In genomic region chr15:72231066-72231846, GRCh38 we compare ENCODE assay signal across 8 cellular contexts. TPM values are rescaled to one million over a fixed set of nuclear protein-coding genes. Genes with fewer than 3 reads are reported as not detected.
DNase-seq lines count a peak whose midpoint lies in the region; ATAC-seq, FAIRE-seq and TF ChIP-seq lines count a peak whose summit lies in the region.

Gene PKM (minus strand): TSS chr15:72231190. CDS start chr15:72219097, 12,093 bp downstream.

- peaks cover 31% of the 10 kb centered on the region for H3K36me3 Mint-ChIP-seq in T-helper 2 cell treated with Interferon-gamma antibody and Interleukin-4, amounts not matched to agents 5 μg/mL and 100 μg/mL, for 36 hours (ENCODE audit: low read depth)

- H3K4me1 Mint-ChIP-seq in T-helper 2 cell treated with Interferon-gamma antibody and Interleukin-4, amounts not matched to agents 5 μg/mL and 100 μg/mL, for 36 hours (ENCODE audit: low read depth) = peaks cover 44% of the 10 kb centered on the region

- H3K9me3 Mint-ChIP-seq in T-helper 2 cell treated with Interferon-gamma antibody and Interleukin-4, amounts not matched to agents 5 μg/mL and 100 μg/mL, for 36 hours = no peaks in the 10 kb centered on the region

- peak within 1 kb of the TSS; percentile 99 for H3K4me3 Mint-ChIP-seq in T-helper 2 cell treated with Interferon-gamma antibody and Interleukin-4, amounts not matched to agents 5 μg/mL and 100 μg/mL, for 36 hours

- DNase-seq in NCI-H2029 (lab: John Stamatoyannopoulos, UW) (peak; percentile 82), ascending aorta (ENCODE audit: low spot score in 2 of 2) (peak; percentile 88 to 98), right cardiac atrium (peak; percentile 97 to 99 (median 98)), pulmonary artery endothelial cell (ENCODE audit: low read depth, low spot score) (peak; percentile 77), urothelium cell line (ENCODE audit: low spot score) (peak; percentile 95)
- DNase-seq in T-helper 2 cell treated with Interferon-gamma antibody and Interleukin-4, amounts not matched to agents 5 μg/mL and 100 μg/mL, for 36 hours (ENCODE audit: low spot score) = peak; percentile 99

- H3K9me3 ChIP-seq in ascending aorta (no peaks in the 10 kb centered on the region), right cardiac atrium (ENCODE audit: control insufficient read depth, low read length) (no peaks in the 10 kb centered on the region)

- no peaks in the 10 kb centered on the region for H3K27me3 Mint-ChIP-seq in T-helper 2 cell treated with Interferon-gamma antibody and Interleukin-4, amounts not matched to agents 5 μg/mL and 100 μg/mL, for 36 hours (ENCODE audit: low read depth)

- under 1% methylated on average over 70 of the region's 70 CpGs for WGBS in right cardiac atrium

- intact Hi-C loops in ascending aorta (cut with DNase I) (loop anchor here (1.0 to 10.0 kb wide), 5 partner anchors 32 to 1856 kb away; partner anchors contain the start of gene PARP6), right cardiac atrium (cut with DNase I) (loop anchor here in 1 of 4 donors (5.0 kb wide), 1 partner anchor 41 kb away; the partner anchor contains the start of gene PARP6)

- H3K27me3 ChIP-seq in ascending aorta (no peaks in the 10 kb centered on the region), right cardiac atrium (ENCODE audit: control insufficient read depth, insufficient read depth) (no peaks in the 10 kb centered on the region)

- no peaks in the 10 kb centered on the region for H3K36me3 ChIP-seq in ascending aorta

- peak within 1 kb of the TSS; percentile 99 to 100 for H3K27ac ChIP-seq in ascending aorta
- H3K27ac ChIP-seq in right cardiac atrium (ENCODE audit: low read length) = peak within 1 kb of the TSS; percentile 96

- ATAC-seq in GM18498 (IDR thresholded peaks at IDR 0.05; ENCODE audit: unreplicated experiment) = peak; percentile 59
- peak; percentile 44 for ATAC-seq in HG02943 (IDR thresholded peaks at IDR 0.05; ENCODE audit: low read depth, unreplicated experiment)
- ATAC-seq in right cardiac atrium = peak; percentile 93

- H3K4me1 ChIP-seq in ascending aorta = peaks cover 5 to 39% of the 10 kb centered on the region in 2 donors
- peaks cover 10% of the 10 kb centered on the region for H3K4me1 ChIP-seq in right cardiac atrium (ENCODE audit: control insufficient read depth, insufficient read depth, low read length)

- no peak for TF ChIP-seq CTCF in ascending aorta (IDR thresholded peaks at IDR 0.05)

- peak within 1 kb of the TSS; percentile 98 for H3K27ac Mint-ChIP-seq in T-helper 2 cell treated with Interferon-gamma antibody and Interleukin-4, amounts not matched to agents 5 μg/mL and 100 μg/mL, for 36 hours

- peak; percentile 17 for FAIRE-seq in urothelium cell line (lab: Jason Lieb, UNC)

- H3K4me3 ChIP-seq in ascending aorta (peak within 1 kb of the TSS; percentile 87 to 98), right cardiac atrium (ENCODE audit: low read length) (peak within 1 kb of the TSS; percentile 85)

RNA-seq across cellular contexts. Expression of gene PKM, which starts in this region (rescaled TPM):
- total RNA-seq in ascending aorta (313 TPM), right cardiac atrium (1,000 to 10,000 TPM in 2 of 4 donors, 100 to 1,000 TPM in 2; 822 to 1,102 (median 1,021) TPM), pulmonary artery endothelial cell (1,195 and 1,480 TPM in 2 replicates)
- 840 TPM for polyA plus RNA-seq in right cardiac atrium

Comparison
In these comparisons a context has a peak if more than half of its experiments do, and no peak if none do; other contexts are left out.
1. Peak in every context shown above with its lines: DNase-seq, ATAC-seq, H3K4me3 ChIP-seq and H3K27ac ChIP-seq.